18 cellular contexts compared by ENCODE assay signal in the genomic region with DNA sequence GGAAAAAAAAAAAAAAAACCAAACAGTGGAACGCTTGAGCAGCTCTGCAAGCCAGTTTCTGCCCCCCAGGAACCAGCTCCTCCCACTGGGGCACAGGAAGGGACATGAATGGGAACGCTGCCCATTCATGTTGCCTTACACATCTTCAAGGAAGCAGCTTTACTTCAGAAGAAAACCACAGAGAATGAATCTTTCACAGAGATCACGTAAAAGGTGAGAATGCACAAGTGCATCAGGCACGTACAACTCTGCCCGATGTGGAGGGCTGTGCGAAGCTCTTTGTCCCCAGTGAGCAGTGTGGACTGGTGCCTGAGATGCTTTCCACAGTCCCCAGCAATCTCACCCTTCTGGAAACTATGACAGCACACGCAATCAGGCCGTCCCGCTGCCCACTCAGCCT.
DNase-seq lines count a peak whose midpoint lies in the region; ATAC-seq and TF ChIP-seq lines count a peak whose summit lies in the region.
"Had no signal": no experiment of that assay in that cellular context is flagged by ENCODE, and none has a peak within 500 bp of the region (broad histone marks: within the 10 kb centered on the region; RNA-seq: fewer than 3 reads in every experiment).

No MANE protein-coding gene starts in this region.

- peak; percentile 58 for DNase-seq in HPDE6-E6E7 (ENCODE audit: extremely low spot score)
- DNase-seq in activated T-helper 2 cell treated with anti-CD3 and anti-CD28 coated beads, Interferon-gamma antibody, Interleukin-2, Interleukin-4, amounts not matched to agents 10 μg/mL and 5 μg/mL and 100 μg/mL, durations not matched to agents 14 hours and 24 hours and 36 hours (ENCODE audit: low spot score) = no peak
- peak; percentile 37 for DNase-seq in kidney epithelial cell (ENCODE audit: low read depth)
- DNase-seq in stimulated activated CD4-positive, alpha-beta T cell treated with anti-CD3 and anti-CD28 coated beads, Interleukin-2, amount 100 ng/mL, for 24 hours = no peak
- no peak for DNase-seq in DMS114 treated with DMSO at 0.1 percent for 48 hours (lab: John Stamatoyannopoulos, UW; ENCODE audit: unreplicated experiment)
- no peak for DNase-seq in NCI-H2081 treated with DMSO at 0.1 percent for 48 hours (lab: John Stamatoyannopoulos, UW)
- DNase-seq: activated CD4-positive, CD25-positive, alpha-beta regulatory T cell treated with anti-CD3 and anti-CD28 coated beads, Interleukin-2, amount 50 U/mL, for 72 hours; DMS153; NCI-H345; NK-92 treated with Interleukin-12 subunit alpha and Interleukin-12 subunit beta, amount 100 ng/mL, for 24 hours; stimulated activated CD4-positive, alpha-beta T cell treated with anti-CD3 and anti-CD28 coated beads, Interleukin-4, amount 100 ng/mL, for 24 hours had no signal

- H3K4me2 ChIP-seq in BLaER1 = peak overlapping the region; percentile 92
- H3K4me2 ChIP-seq: hepatocyte had no signal

- H3K4me3 Mint-ChIP-seq in activated T-helper 2 cell treated with anti-CD3 and anti-CD28 coated beads, Interferon-gamma antibody, Interleukin-2, Interleukin-4, amounts not matched to agents 10 μg/mL and 5 μg/mL and 100 μg/mL, durations not matched to agents 14 hours and 24 hours and 36 hours (ENCODE audit: low read depth) = peak overlapping the region; percentile 21
- H3K4me3 Mint-ChIP-seq: B cell had no signal

- no peak for ATAC-seq in HG02884 (IDR thresholded peaks at IDR 0.05; ENCODE audit: unreplicated experiment)
- ATAC-seq: left lobe of liver had no signal

- no peaks in the 10 kb centered on the region for H3K27me3 ChIP-seq in BLaER1
- no peaks in the 10 kb centered on the region for H3K27me3 ChIP-seq in kidney epithelial cell (ENCODE audit: control insufficient read depth, insufficient read depth, low read length)
- H3K27me3 ChIP-seq: hepatocyte, thyroid gland had no signal

- H3K27me3 Mint-ChIP-seq in activated T-helper 2 cell treated with anti-CD3 and anti-CD28 coated beads, Interferon-gamma antibody, Interleukin-2, Interleukin-4, amounts not matched to agents 10 μg/mL and 5 μg/mL and 100 μg/mL, durations not matched to agents 14 hours and 24 hours and 36 hours (ENCODE audit: low read depth) = no peaks in the 10 kb centered on the region
- H3K27me3 Mint-ChIP-seq: B cell had no signal

- peaks cover 54% of the 10 kb centered on the region for H3K36me3 ChIP-seq in BLaER1
- H3K36me3 ChIP-seq in kidney epithelial cell (ENCODE audit: control insufficient read depth, insufficient read depth, low read length) = peaks cover 4% of the 10 kb centered on the region

- TF ChIP-seq CTCF in kidney epithelial cell (IDR thresholded peaks at IDR 0.05; ENCODE audit: insufficient read depth, low read length, poor library complexity, severe bottlenecking) = no peak

- H3K9me3 ChIP-seq in BLaER1 = no peaks in the 10 kb centered on the region
- H3K9me3 ChIP-seq: thyroid gland had no signal

- peaks cover 17% of the 10 kb centered on the region for H3K4me1 Mint-ChIP-seq in activated T-helper 2 cell treated with anti-CD3 and anti-CD28 coated beads, Interferon-gamma antibody, Interleukin-2, Interleukin-4, amounts not matched to agents 10 μg/mL and 5 μg/mL and 100 μg/mL, durations not matched to agents 14 hours and 24 hours and 36 hours (ENCODE audit: low read depth)
- H3K4me1 Mint-ChIP-seq: B cell had no signal

- peaks cover 57% of the 10 kb centered on the region for H3K4me1 ChIP-seq in BLaER1
- H3K4me1 ChIP-seq: parathyroid adenoma had no signal

- no peak overlapping the region for H3K4me3 ChIP-seq in BLaER1
- H3K4me3 ChIP-seq in kidney epithelial cell (ENCODE audit: low read depth, low read length) = no peak overlapping the region
- H3K4me3 ChIP-seq: hepatocyte, thyroid gland had no signal

- peaks cover 20% of the 10 kb centered on the region; the same call in 1 of the 2 replicates for H4K20me1 ChIP-seq in BLaER1

- no peaks in the 10 kb centered on the region for H3K36me3 Mint-ChIP-seq in activated T-helper 2 cell treated with anti-CD3 and anti-CD28 coated beads, Interferon-gamma antibody, Interleukin-2, Interleukin-4, amounts not matched to agents 10 μg/mL and 5 μg/mL and 100 μg/mL, durations not matched to agents 14 hours and 24 hours and 36 hours (ENCODE audit: low read depth)

- no peak overlapping the region for H3K9ac ChIP-seq in BLaER1
- H3K9ac ChIP-seq: parathyroid adenoma had no signal

- no peak overlapping the region for H3K27ac ChIP-seq in BLaER1
- H3K27ac ChIP-seq: hepatocyte, parathyroid adenoma, thyroid gland had no signal

- H3K9me3 Mint-ChIP-seq in activated T-helper 2 cell treated with anti-CD3 and anti-CD28 coated beads, Interferon-gamma antibody, Interleukin-2, Interleukin-4, amounts not matched to agents 10 μg/mL and 5 μg/mL and 100 μg/mL, durations not matched to agents 14 hours and 24 hours and 36 hours = no peaks in the 10 kb centered on the region

- intact Hi-C loops in activated T-helper 2 cell treated with anti-CD3 and anti-CD28 coated beads, Interferon-gamma antibody, Interleukin-2, Interleukin-4, amounts not matched to agents 10 μg/mL and 5 μg/mL and 100 μg/mL, durations not matched to agents 14 hours and 24 hours and 36 hours (cut with micrococcal nuclease) = loop anchor here (1.0 kb wide), 2 partner anchors 17 to 19 kb away; no protein-coding TSS in a partner anchor

- H3K27ac Mint-ChIP-seq in activated T-helper 2 cell treated with anti-CD3 and anti-CD28 coated beads, Interferon-gamma antibody, Interleukin-2, Interleukin-4, amounts not matched to agents 10 μg/mL and 5 μg/mL and 100 μg/mL, durations not matched to agents 14 hours and 24 hours and 36 hours = peak overlapping the region; percentile 74
- H3K27ac Mint-ChIP-seq: B cell had no signal

Comparison
In these comparisons a context has a peak if more than half of its experiments do, and no peak if none do; other contexts are left out.
1. DNase-seq: peak in HPDE6-E6E7 (single experiment) and kidney epithelial cell (single experiment); none in activated T-helper 2 cell treated with anti-CD3 and anti-CD28 coated beads, Interferon-gamma antibody, Interleukin-2, Interleukin-4, amounts not matched to agents 10 μg/mL and 5 μg/mL and 100 μg/mL, durations not matched to agents 14 hours and 24 hours and 36 hours (single experiment), stimulated activated CD4-positive, alpha-beta T cell treated with anti-CD3 and anti-CD28 coated beads, Interleukin-2, amount 100 ng/mL, for 24 hours (0 of 2), DMS114 treated with DMSO at 0.1 percent for 48 hours (single experiment) and NCI-H2081 treated with DMSO at 0.1 percent for 48 hours (single experiment).